Comparison of ENCODE assay signal across 27 cellular contexts in genomic region chr15:83658406-83658805, GRCh38. TPM values are rescaled to one million over a fixed set of nuclear protein-coding genes. Genes with fewer than 3 reads are reported as not detected.
DNase-seq lines count a peak whose midpoint lies in the region; ATAC-seq and TF ChIP-seq lines count a peak whose summit lies in the region.
"Had no signal": no experiment of that assay in that cellular context is flagged by ENCODE, and none has a peak within 500 bp of the region (broad histone marks: within the 10 kb centered on the region; RNA-seq: fewer than 3 reads in every experiment).

No MANE protein-coding gene starts in this region.

- DNase-seq in Peyer's patch, result no peak
- peak; percentile 74 for DNase-seq in Right ventricle myocardium superior
- DNase-seq in hepatic stellate cell (ENCODE audit: low spot score), result no peak
- DNase-seq in adrenal gland, result no peak
- DNase-seq in AML-193 (lab: John Stamatoyannopoulos, UW), result no peak
- DNase-seq: activated CD4-positive, alpha-beta memory T cell treated with anti-CD3 and anti-CD28 coated beads, Interleukin-2, amount 10 ng/mL, durations not matched to agents 7 days and 5 days; activated CD8-positive, alpha-beta memory T cell treated with anti-CD3 and anti-CD28 coated beads, Interleukin-2, amount 50 U/mL, for 4 hours; DMS153; left colon; NCI-H1092; NCI-H1694 treated with DMSO at 0.1 percent for 48 hours; NCI-H82; stimulated activated naive CD4-positive, alpha-beta T cell had no signal

- no peak overlapping the region for H3K9ac ChIP-seq in stomach smooth muscle (ENCODE audit: low read length in 2 of 2)
- H3K9ac ChIP-seq: parathyroid adenoma had no signal

- H3K36me3 ChIP-seq in Peyer's patch (no peaks in the 10 kb centered on the region), muscle layer of duodenum (ENCODE audit: control insufficient read depth in 1 of 2, insufficient read depth in 2 of 2, low read length in 2 of 2) (peaks cover 0 to 4% of the 10 kb centered on the region in 2 donors), stomach smooth muscle (ENCODE audit: control insufficient read depth in 2 of 2, insufficient read depth in 2 of 2, low read length in 2 of 2) (peaks cover 9 to 21% of the 10 kb centered on the region in 2 donors), adrenal gland (replicated peaks in 1 of 2) (no peaks in the 10 kb centered on the region)
- H3K36me3 ChIP-seq: breast epithelium had no signal

- ATAC-seq in Right ventricle myocardium superior (ENCODE audit: poor library complexity) (peak; percentile 61), GM21360 (IDR thresholded peaks at IDR 0.05; ENCODE audit: unreplicated experiment) (no peak)
- ATAC-seq: activated CD4-positive, CD25-positive, alpha-beta regulatory T cell treated with anti-CD3 and anti-CD28 coated beads, Interleukin-2, amount 50 U/mL, for 24 hours; left colon had no signal

- H3K4me3 ChIP-seq in Peyer's patch (no peak overlapping the region), muscle layer of duodenum (ENCODE audit: low read depth in 1 of 2, low read length in 2 of 2) (no peak overlapping the region), stomach smooth muscle (ENCODE audit: low read length in 2 of 2) (no peak overlapping the region), adrenal gland (no peak overlapping the region)
- H3K4me3 ChIP-seq: breast epithelium, SK-N-MC, testis had no signal

- H3K9me3 ChIP-seq in Peyer's patch (peaks cover 0 to 2% (median 0%) of the 10 kb centered on the region in 4 donors), muscle layer of duodenum (ENCODE audit: control insufficient read depth in 1 of 2, low read length in 2 of 2) (no peaks in the 10 kb centered on the region), stomach smooth muscle (ENCODE audit: control insufficient read depth in 2 of 2, low read length in 2 of 2) (no peaks in the 10 kb centered on the region), adrenal gland (replicated peaks in 1 of 3) (no peaks in the 10 kb centered on the region)
- H3K9me3 ChIP-seq: breast epithelium, testis had no signal

- 39 to 43% (median 40%) methylated on average over 3 of the region's 3 CpGs for WGBS in adrenal gland, 4 donors

- intact Hi-C loops in Right ventricle myocardium superior (cut with DNase I), result loop anchor here (10.0 kb wide), 1 partner anchor 86 kb away; no protein-coding TSS in a partner anchor
- intact Hi-C loops in adrenal gland (cut with DNase I), result no loop called here

- H3K4me1 ChIP-seq in Peyer's patch, result peaks cover 0 to under 1% (median 0%) of the 10 kb centered on the region in 4 donors
- peaks cover 0 to 3% of the 10 kb centered on the region in 2 donors for H3K4me1 ChIP-seq in muscle layer of duodenum (ENCODE audit: control insufficient read depth in 1 of 2, insufficient read depth in 2 of 2, low read length in 2 of 2)
- H3K4me1 ChIP-seq in stomach smooth muscle (ENCODE audit: control insufficient read depth, insufficient read depth, low read length), result peaks cover 35% of the 10 kb centered on the region
- H3K4me1 ChIP-seq in adrenal gland (replicated peaks in 1 of 2), result peaks cover 0 to 5% of the 10 kb centered on the region in 2 donors
- H3K4me1 ChIP-seq: breast epithelium, parathyroid adenoma, testis had no signal

- H3K27ac ChIP-seq in Peyer's patch (peak overlapping the region in 3 of 4 donors; percentile 5 to 12 (median 8)), muscle layer of duodenum (ENCODE audit: low read length) (peak overlapping the region; percentile 49), stomach smooth muscle (ENCODE audit: low read length) (peak overlapping the region; percentile 37), adrenal gland (peak overlapping the region in 2 of 5 donors; percentile 18 to 71)
- H3K27ac ChIP-seq: breast epithelium, parathyroid adenoma, SK-N-MC, testis had no signal

- H3K27me3 ChIP-seq in Peyer's patch (no peaks in the 10 kb centered on the region), muscle layer of duodenum (ENCODE audit: low read depth, low read length) (no peaks in the 10 kb centered on the region), stomach smooth muscle (ENCODE audit: control insufficient read depth in 1 of 2, insufficient read depth in 2 of 2, low read length in 2 of 2) (no peaks in the 10 kb centered on the region), adrenal gland (peaks cover 20% of the 10 kb centered on the region)
- H3K27me3 ChIP-seq: testis had no signal

- TF ChIP-seq CTCF in Peyer's patch (IDR thresholded peaks at IDR 0.05), result no peak
- TF ChIP-seq CTCF in adrenal gland (IDR thresholded peaks at IDR 0.05), result no peak

- no peak for TF ChIP-seq POLR2A in Peyer's patch (IDR thresholded peaks at IDR 0.05)
- no peak for TF ChIP-seq POLR2A in adrenal gland (IDR thresholded peaks at IDR 0.05)

RNA-seq across cellular contexts. Expression of gene ADAMTSL3, which starts 4.5 kb away (rescaled TPM):
- total RNA-seq in Peyer's patch (1 to 10 TPM in 3 of 4 donors, under 1 TPM in 1; 0.94 to 9.1 (median 2.8) TPM), Right ventricle myocardium superior (10.5 TPM), adrenal gland (10 to 100 TPM in 6 of 8 donors, 1 to 10 TPM in 2; 6.4 to 19.7 (median 15.4) TPM)
- polyA plus RNA-seq in adrenal gland, result 1 to 10 TPM in 2 of 3 donors, under 1 TPM in 1; 0.98 to 4.0 (median 2.3) TPM
- total RNA-seq: activated CD4-positive, alpha-beta memory T cell treated with anti-CD3 and anti-CD28 coated beads, Interleukin-2, amount 10 ng/mL, durations not matched to agents 7 days and 5 days; activated T-helper 1 cell treated with anti-CD3 and anti-CD28 coated beads, Interleukin-12 subunit alpha, Interleukin-12 subunit beta, Interleukin-2, Interleukin-4 antibody, amounts not matched to agents 30 ng/mL and 10 ng/mL and 1 ng/mL, durations not matched to agents 14 hours and 24 hours and 36 hours; endothelial cell of umbilical vein; HT1080; NCI-H460; RPMI7951 had no signal
- polyA plus RNA-seq: BJ, endothelial cell of umbilical vein had no signal
